In genomic region chr21:46397993-46398392, GRCh38 we compare ENCODE assay signal across 29 cellular contexts.
"Had no signal": no experiment of that assay in that cellular context is flagged by ENCODE, and none has a peak within 500 bp of the region (broad histone marks: within the 10 kb centered on the region; RNA-seq: fewer than 3 reads in every experiment).

No MANE protein-coding gene starts in this region.

- FAIRE-seq: bronchial epithelial cell had no signal

- H3K27me3 ChIP-seq: adrenal gland had no signal

- H3K27ac ChIP-seq: adrenal gland, KMS-11, VCaP had no signal

- H3K4me3 ChIP-seq: adrenal gland had no signal

- H3K9me3 ChIP-seq: adrenal gland had no signal

- H3K9ac ChIP-seq: KMS-11 had no signal

- ATAC-seq: activated naive CD4-positive, alpha-beta T cell treated with anti-CD3 and anti-CD28 coated beads, Interleukin-2, amount 50 U/mL, for 72 hours; activated T-cell treated with anti-CD3 and anti-CD28 coated beads, Interleukin-2, amount 50 U/mL, for 4 hours; Panc1; SK-N-SH treated with all-trans-retinoic acid at 6 μM for 48 hours; T-cell had no signal

- DNase-seq: activated B cell treated with CpG ODN at 0.5 μM for 24 hours; activated CD4-positive, alpha-beta memory T cell treated with anti-CD3 and anti-CD28 coated beads for 36 hours; activated CD4-positive, alpha-beta T cell treated with anti-CD3 and anti-CD28 coated beads for 4 hours; activated CD4-positive, alpha-beta T cell treated with anti-CD3 and anti-CD28 coated beads, Interleukin-2, amount 50 U/mL, for 1 hour; activated CD4-positive, CD25-positive, alpha-beta regulatory T cell treated with anti-CD3 and anti-CD28 coated beads, Interleukin-2, amount 50 U/mL, for 72 hours; activated CD8-positive, alpha-beta memory T cell treated with anti-CD3 and anti-CD28 coated beads, Interleukin-2, amount 50 U/mL, for 4 hours; activated gamma-delta T cell treated with Interleukin-2 at 50 U/mL for 16 hours; activated naive CD4-positive, alpha-beta T cell treated with anti-CD3 and anti-CD28 coated beads for 36 hours; activated T-cell treated with anti-CD3 and anti-CD28 coated beads for 4 hours; activated T-cell treated with anti-CD3 and anti-CD28 coated beads, Interleukin-2, amount 50 U/mL, for 4 hours; adrenal gland; MM.1S; MV-4-11; NCI-H1092; NCI-H1436 treated with DMSO at 0.1 percent for 48 hours; NCI-H1694 treated with DMSO at 0.1 percent for 48 hours; NCI-H2029; NCI-H345; NCI-H524 treated with DMSO at 0.1 percent for 48 hours; SIG-M5; T-cell; T-helper 2 cell; T-helper 9 cell had no signal

- H3K4me2 ChIP-seq: KMS-11 had no signal
